In the genomic region with DNA sequence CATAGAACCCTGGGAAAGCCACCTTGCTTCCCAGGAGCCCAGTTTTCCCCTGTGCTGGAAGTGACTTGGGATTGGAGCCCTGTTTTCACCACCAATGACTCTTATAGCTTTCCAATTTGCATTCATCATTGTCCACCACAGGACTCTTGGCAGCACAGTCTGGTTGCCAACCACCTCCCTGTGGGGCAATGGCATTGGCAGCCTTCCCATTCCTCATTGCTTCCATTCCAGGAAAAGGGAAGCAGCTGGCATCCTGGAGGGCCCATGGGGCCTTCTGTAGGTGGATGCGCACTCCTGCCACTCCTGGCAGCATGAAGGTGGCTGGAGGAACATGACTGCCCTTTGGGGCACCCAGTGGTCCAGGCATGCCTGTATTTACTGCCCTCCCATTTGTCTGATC, we compare ENCODE assay signal across 11 cellular contexts. TPM values are rescaled to one million over a fixed set of nuclear protein-coding genes. Genes with fewer than 3 reads are reported as not detected.
A peak's percentile ranks its signal among the peaks of the same experiment; 100 is the strongest.
DNase-seq lines count a peak whose midpoint lies in the region; ATAC-seq and TF ChIP-seq lines count a peak whose summit lies in the region.
"Had no signal": no experiment of that assay in that cellular context is flagged by ENCODE, and none has a peak within 500 bp of the region (broad histone marks: within the 10 kb centered on the region; RNA-seq: fewer than 3 reads in every experiment).

No MANE protein-coding gene starts in this region.

- H3K9me3 ChIP-seq in body of pancreas: no peaks in the 10 kb centered on the region

- in situ Hi-C loops in ACHN (cut with HindIII; ENCODE audit: low pct_ligation_motif_present, low pct_unique_long_range_greater_than_20kb, low sequenced_read_pairs): no loop called here

- DNase-seq in ACHN (peak; percentile 77), NCI-H1092 (lab: John Stamatoyannopoulos, UW) (peak; percentile 55), body of pancreas (peak; percentile 63 to 81 (median 74)), kidney tubule cell (ENCODE audit: low spot score) (peak; percentile 73), mucosa of gallbladder (ENCODE audit: low spot score) (no peak), UCSD-AML1 (lab: John Stamatoyannopoulos, UW; ENCODE audit: unreplicated experiment) (no peak), NCI-H187 treated with DMSO at 0.1 percent for 48 hours (lab: John Stamatoyannopoulos, UW) (no peak)
- DNase-seq in stimulated activated CD4-positive, alpha-beta T cell treated with anti-CD3 and anti-CD28 coated beads, Interleukin-2, amount 100 ng/mL, for 24 hours: no peak
- DNase-seq: activated CD4-positive, alpha-beta T cell treated with anti-CD3 and anti-CD28 coated beads for 4 hours; HCEC 1CT had no signal

- H3K27me3 ChIP-seq in body of pancreas: no peaks in the 10 kb centered on the region

- no peak overlapping the region for H3K4me3 ChIP-seq in body of pancreas

- TF ChIP-seq POLR2A in body of pancreas (IDR thresholded peaks at IDR 0.05): no peak

- peaks cover 23% of the 10 kb centered on the region for H3K4me1 ChIP-seq in body of pancreas

- whole genome bisulfite sequencing in body of pancreas, 2 donors: 60 to 74% methylated on average over 1 of the region's 1 CpG

- peak overlapping the region; percentile 12 to 79 (median 68) for H3K27ac ChIP-seq in body of pancreas

- intact Hi-C loops in body of pancreas (cut with DNase I): no loop called here

- ATAC-seq in body of pancreas: peak; percentile 82
- ATAC-seq: Panc1 had no signal

- no peaks in the 10 kb centered on the region for H3K36me3 ChIP-seq in body of pancreas (replicated peaks in 1 of 2; ENCODE audit: insufficient read depth in 1 of 2, low read depth in 2 of 2)

- TF ChIP-seq CTCF in body of pancreas (IDR thresholded peaks at IDR 0.05): no peak

RNA-seq across cellular contexts. Expression of a gene that starts 57.7 kb away (rescaled TPM):
- total RNA-seq in body of pancreas: 10 to 100 TPM; 10.5 to 19.7 TPM
- 51.7 TPM for total RNA-seq in mucosa of gallbladder

Comparison
In these comparisons a context has a peak if more than half of its experiments do, and no peak if none do; other contexts are left out.
1. DNase-seq: peak in ACHN (single experiment), NCI-H1092 (single experiment), body of pancreas (4 of 4) and kidney tubule cell (single experiment); none in mucosa of gallbladder (single experiment), UCSD-AML1 (single experiment), stimulated activated CD4-positive, alpha-beta T cell treated with anti-CD3 and anti-CD28 coated beads, Interleukin-2, amount 100 ng/mL, for 24 hours (0 of 2) and NCI-H187 treated with DMSO at 0.1 percent for 48 hours (single experiment).